ENCODE assay signal across 22 cellular contexts in the genomic region with DNA sequence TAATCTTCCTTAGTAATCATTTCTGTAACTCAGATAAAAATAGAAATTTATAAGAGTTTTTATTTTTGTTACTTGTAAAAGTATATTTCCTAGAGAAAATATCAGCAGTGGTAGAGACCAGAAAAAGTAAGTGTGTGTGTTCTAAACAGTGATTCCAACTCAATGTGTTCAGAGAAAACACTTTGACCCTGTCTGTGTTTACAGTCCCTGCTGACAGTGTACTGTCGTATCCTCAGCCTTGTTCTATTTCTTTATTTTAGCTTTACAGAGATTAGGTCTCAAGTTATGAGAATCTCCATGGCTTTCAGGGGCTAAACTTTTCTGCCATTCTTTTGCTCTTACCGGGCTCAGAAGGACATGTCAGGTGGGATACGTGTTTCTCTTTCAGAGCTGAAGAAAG. TPM values are rescaled to one million over a fixed set of nuclear protein-coding genes. Genes with fewer than 3 reads are reported as not detected.
"Had no signal": no experiment of that assay in that cellular context is flagged by ENCODE, and none has a peak within 500 bp of the region (broad histone marks: within the 10 kb centered on the region; RNA-seq: fewer than 3 reads in every experiment).

No MANE protein-coding gene starts in this region.

- DNase-seq: KBM-7, MG63, NCI-H1092, NCI-H1436, NCI-H187, NCI-H2029, NCI-H2081 treated with DMSO at 0.1 percent for 48 hours, NCI-H2171, NCI-H226, NCI-H446, NCI-H510A, NCI-H524 treated with DMSO at 0.1 percent for 48 hours, NCI-H69, NCI-H774, Right ventricle myocardium superior, RPMI8226, SIG-M5, SK-N-SH, SW 1271 had no signal

- H3K9me2 ChIP-seq: SK-N-SH had no signal

- H3K4me3 ChIP-seq: MG63, SJSA1 had no signal

- H3K4me2 ChIP-seq: SK-N-SH had no signal

- H3K9me3 ChIP-seq: MG63, SJSA1, SK-N-SH had no signal

- H3K9ac ChIP-seq: SK-N-SH had no signal

- H3K36me3 ChIP-seq: MG63, SJSA1 had no signal

- H3K4me1 ChIP-seq: SJSA1 had no signal

- H3K27me3 ChIP-seq: MG63, SJSA1 had no signal

- H3K27ac ChIP-seq: HL-60, SJSA1 had no signal

RNA-seq across cellular contexts. Expression of gene LYVE1, which starts 10.2 kb away (rescaled TPM):
- total RNA-seq: LHCN-M2, SJSA1 had no signal
